ENCODE assay signal across 1 cellular context in genomic region chr6:14194483-14194882, GRCh38.
TF ChIP-seq lines count a peak whose summit lies in the region.

No MANE protein-coding gene starts in this region.

TF ChIP-seq in GM23338, 12 proteins besides CTCF, POLR2A, EP300 and RAD21 (continued from another document):
- TF ChIP-seq ZNF462 (CRISPR knock-in tag; IDR thresholded peaks at IDR 0.05), result no peak
- TF ChIP-seq EZH2phosphoT487 (IDR thresholded peaks at IDR 0.05; ENCODE audit: unreplicated experiment), result no peak
- TF ChIP-seq CREB1 (CRISPR knock-in tag; IDR thresholded peaks at IDR 0.05; ENCODE audit: low read depth), result no peak
